8 cellular contexts compared by ENCODE assay signal in the genomic region with DNA sequence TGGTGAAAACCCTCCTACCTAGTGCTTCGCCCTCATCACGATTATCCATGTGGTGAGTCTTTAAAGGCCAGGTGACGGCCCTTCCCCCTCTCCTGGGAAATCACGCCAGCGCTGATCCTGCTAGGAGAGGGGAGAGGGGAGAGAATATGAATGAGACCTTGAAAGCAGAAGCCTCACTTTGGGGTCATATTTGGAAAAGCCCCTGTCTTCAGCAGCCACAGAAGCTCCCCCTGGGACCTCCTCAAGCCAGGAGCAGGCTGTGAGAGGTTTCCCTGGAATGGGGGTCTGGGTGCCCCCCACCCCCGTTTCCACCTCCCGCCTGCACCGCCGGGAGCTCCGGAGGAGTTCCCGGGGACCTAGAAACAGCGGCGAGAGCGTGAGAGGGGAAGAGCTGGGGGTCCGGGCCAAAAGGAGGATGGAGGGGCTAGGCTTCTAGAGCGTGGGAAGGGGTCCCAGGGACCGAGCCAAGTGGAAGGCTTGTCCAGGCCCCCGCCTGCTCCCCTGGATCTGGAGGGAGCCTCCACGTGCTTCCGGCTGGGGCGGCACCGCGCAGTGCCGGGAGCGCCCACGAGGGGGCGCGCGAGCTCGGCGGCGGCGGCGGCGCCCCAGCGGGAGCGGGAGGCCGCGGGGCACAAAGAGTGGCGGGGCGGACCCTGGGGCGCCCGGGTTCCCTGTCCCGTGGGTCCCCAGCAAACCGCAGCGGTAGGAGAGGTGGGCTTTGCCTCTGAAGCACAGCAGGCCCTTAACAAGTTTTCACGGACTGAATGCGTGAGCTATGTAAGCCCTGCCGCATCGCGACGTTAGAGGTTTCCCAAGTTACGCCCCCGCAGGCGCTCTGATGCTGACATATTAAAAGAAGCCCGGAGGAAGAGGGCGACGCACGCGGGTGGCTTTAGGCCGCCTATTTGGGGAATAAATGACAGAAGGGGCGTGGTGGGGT.
A peak's percentile ranks its signal among the peaks of the same experiment; 100 is the strongest.
DNase-seq lines count a peak whose midpoint lies in the region; ATAC-seq and TF ChIP-seq lines count a peak whose summit lies in the region.

No MANE protein-coding gene starts in this region.

- no peaks in the 10 kb centered on the region for H3K36me3 Mint-ChIP-seq in activated naive CD8-positive, alpha-beta T cell treated with anti-CD3 and anti-CD28 coated beads, Interleukin-2, amount 10 ng/mL, durations not matched to agents 7 days and 5 days

- intact Hi-C loops in left ventricle myocardium superior (cut with micrococcal nuclease): no loop called here

- H3F3A ChIP-seq in SK-N-SH (replicated peaks; ENCODE audit: insufficient read depth): no peaks in the 10 kb centered on the region

- H3K4me1 ChIP-seq in HUES6 (ENCODE audit: control insufficient read depth, insufficient read depth, low read length) (peaks cover 6% of the 10 kb centered on the region), SK-N-SH (ENCODE audit: control insufficient read depth in 1 of 2, insufficient read depth in 2 of 2, low read depth in 1 of 2, low read length in 1 of 2) (peaks cover 4 to 10% of the 10 kb centered on the region in 2 experiments; a peak in 2 of 4 replicates), rectal smooth muscle tissue (ENCODE audit: control insufficient read depth, insufficient read depth, low read length) (peaks cover 5% of the 10 kb centered on the region)

- H3K27ac ChIP-seq in HUES6 (ENCODE audit: low read depth, low read length) (no peak overlapping the region), SK-N-SH (ENCODE audit: low read depth in 2 of 2, low read length in 1 of 2) (no peak overlapping the region; a peak in 1 of 4 replicates), rectal smooth muscle tissue (ENCODE audit: low read depth, low read length) (no peak overlapping the region)

- CTCF ChIA-PET in SK-N-SH (lab: Yijun Ruan, JAX): interaction anchor here (0.5 to 5.9 kb wide), 104 partner anchors 8 to 1339 kb away, joined by 3 to 162 read pairs (median 4); a partner anchor contains a TSS

- no peaks in the 10 kb centered on the region for H3K79me2 ChIP-seq in SK-N-SH (ENCODE audit: insufficient read depth)

- no peaks in the 10 kb centered on the region for H3K9me3 Mint-ChIP-seq in activated naive CD8-positive, alpha-beta T cell treated with anti-CD3 and anti-CD28 coated beads, Interleukin-2, amount 10 ng/mL, durations not matched to agents 7 days and 5 days

- DNase-seq in DMS 273 (lab: John Stamatoyannopoulos, UW; ENCODE audit: unreplicated experiment) (peak; percentile 92), SK-N-SH (peak; percentile 98), left ventricle myocardium superior (peak; percentile 70), RKO (ENCODE audit: low spot score) (no peak)
- peak; percentile 89 for DNase-seq in activated naive CD8-positive, alpha-beta T cell treated with anti-CD3 and anti-CD28 coated beads, Interleukin-2, amount 10 ng/mL, durations not matched to agents 7 days and 5 days

- H3K9me2 ChIP-seq in SK-N-SH: no peaks in the 10 kb centered on the region; the same call in 1 of the 2 replicates

- TF ChIP-seq RAD21 in SK-N-SH (IDR thresholded peaks at IDR 0.05; ENCODE audit: low read length): peak; percentile 60

- H3K9me3 ChIP-seq in HUES6 (ENCODE audit: control insufficient read depth, insufficient read depth, low read depth, low read length): peaks cover 4% of the 10 kb centered on the region; the same call in 1 of the 2 replicates
- H3K9me3 ChIP-seq in SK-N-SH: no peaks in the 10 kb centered on the region

- POLR2A ChIA-PET in SK-N-SH (lab: Yijun Ruan, JAX): interaction anchor here (0.7 to 1.2 kb wide), 4 partner anchors 10 to 526 kb away, joined by 3 to 5 read pairs (median 3); no protein-coding TSS in a partner anchor
- POLR2A ChIA-PET in activated naive CD8-positive, alpha-beta T cell treated with anti-CD3 and anti-CD28 coated beads, Interleukin-2, amount 10 ng/mL, durations not matched to agents 7 days and 5 days (lab: Charles Lee): interaction anchor here (0.6 to 1.9 kb wide), 8 partner anchors 10 to 186 kb away, joined by 3 to 10 read pairs (median 4); no protein-coding TSS in a partner anchor

- peak overlapping the region; percentile 72 for H3K4me3 Mint-ChIP-seq in activated naive CD8-positive, alpha-beta T cell treated with anti-CD3 and anti-CD28 coated beads, Interleukin-2, amount 10 ng/mL, durations not matched to agents 7 days and 5 days

- no peaks in the 10 kb centered on the region for H4K20me1 ChIP-seq in SK-N-SH (ENCODE audit: insufficient read depth)

- H3K9ac ChIP-seq in HUES6 (ENCODE audit: low read length): peak overlapping the region; percentile 45
- peak overlapping the region; percentile 45 for H3K9ac ChIP-seq in SK-N-SH
- no peak overlapping the region for H3K9ac ChIP-seq in rectal smooth muscle tissue (ENCODE audit: low read length)

- WGBS in SK-N-SH (ENCODE audit: low lambda C conversion rate): 10% methylated on average over 42 of the region's 62 CpGs

- H2AFZ ChIP-seq in SK-N-SH (ENCODE audit: low read depth): peak overlapping the region; percentile 93

- peak overlapping the region; percentile 91 for H3K4me2 ChIP-seq in SK-N-SH

- peaks cover 86% of the 10 kb centered on the region for H3K27me3 ChIP-seq in HUES6 (ENCODE audit: control insufficient read depth, insufficient read depth, low read length)
- H3K27me3 ChIP-seq in SK-N-SH (ENCODE audit: insufficient read depth): 0 out of 2 replicates have a peak, but pooled peaks cover 9% of the 10 kb centered on the region
- H3K27me3 ChIP-seq in rectal smooth muscle tissue (ENCODE audit: control insufficient read depth, insufficient read depth, low read length): peaks cover 21% of the 10 kb centered on the region

- TF ChIP-seq EP300 in SK-N-SH (IDR thresholded peaks at IDR 0.05; ENCODE audit: borderline replicate concordance in 1 of 2, low read depth in 1 of 2, low read length in 1 of 2): peak in 1 of 2 experiments; percentile 74; a peak in 1 of 4 replicates

- H3K36me3 ChIP-seq in HUES6 (ENCODE audit: control insufficient read depth, insufficient read depth, low read length): no peaks in the 10 kb centered on the region
- H3K36me3 ChIP-seq in SK-N-SH (replicated peaks in 1 of 2; ENCODE audit: control insufficient read depth in 1 of 2, insufficient read depth in 2 of 2, low read length in 1 of 2): no peaks in the 10 kb centered on the region
- no peaks in the 10 kb centered on the region for H3K36me3 ChIP-seq in rectal smooth muscle tissue (ENCODE audit: control insufficient read depth, insufficient read depth, low read length)

- peaks cover 64% of the 10 kb centered on the region for H3K27me3 Mint-ChIP-seq in activated naive CD8-positive, alpha-beta T cell treated with anti-CD3 and anti-CD28 coated beads, Interleukin-2, amount 10 ng/mL, durations not matched to agents 7 days and 5 days

- H3K4me1 Mint-ChIP-seq in activated naive CD8-positive, alpha-beta T cell treated with anti-CD3 and anti-CD28 coated beads, Interleukin-2, amount 10 ng/mL, durations not matched to agents 7 days and 5 days: peaks cover 8% of the 10 kb centered on the region

- ATAC-seq in GM21447 (IDR thresholded peaks at IDR 0.05; ENCODE audit: unreplicated experiment) (peak; percentile 88), left ventricle myocardium superior (peak; percentile 97)
- ATAC-seq in activated naive CD8-positive, alpha-beta T cell treated with anti-CD3 and anti-CD28 coated beads, Interleukin-2, amount 10 ng/mL, durations not matched to agents 7 days and 5 days (ENCODE audit: low read depth): peak; percentile 95

- H3K27ac Mint-ChIP-seq in activated naive CD8-positive, alpha-beta T cell treated with anti-CD3 and anti-CD28 coated beads, Interleukin-2, amount 10 ng/mL, durations not matched to agents 7 days and 5 days: no peak overlapping the region

- TF ChIP-seq CTCF in SK-N-SH (IDR thresholded peaks at IDR 0.05): peak; percentile 85

- H3K4me3 ChIP-seq in HUES6 (ENCODE audit: low read depth, low read length) (peak overlapping the region; percentile 69), SK-N-SH (ENCODE audit: low read depth in 2 of 2, low read length in 1 of 2) (peak overlapping the region; percentile 60 to 77), rectal smooth muscle tissue (ENCODE audit: low read length) (peak overlapping the region; percentile 79)

TF ChIP-seq in SK-N-SH, 30 proteins besides CTCF, POLR2A, EP300 and RAD21 (continues in another document):
- no peak for TF ChIP-seq CHD2 (IDR thresholded peaks at IDR 0.05; ENCODE audit: low read length, partially characterized antibody)
- TF ChIP-seq ELF1 (IDR thresholded peaks at IDR 0.05): peak; percentile 39; the same call in 1 of the 2 replicates
- TF ChIP-seq SMC3 (IDR thresholded peaks at IDR 0.05; ENCODE audit: low read depth, low read length): peak; percentile 90
- TF ChIP-seq GATA2 (CRISPR knock-in tag; IDR thresholded peaks at IDR 0.05): no peak
- TF ChIP-seq EZH2phosphoT487 (IDR thresholded peaks at IDR 0.05; ENCODE audit: borderline replicate concordance, low read depth): no peak
- 0 out of 2 replicates have a peak, but pooled peaks have one; percentile 33 for TF ChIP-seq SIN3A (IDR thresholded peaks at IDR 0.05; ENCODE audit: borderline replicate concordance, low read depth, low read length)
- TF ChIP-seq TCF12 (IDR thresholded peaks at IDR 0.05): no peak
- TF ChIP-seq, protein P1, sequence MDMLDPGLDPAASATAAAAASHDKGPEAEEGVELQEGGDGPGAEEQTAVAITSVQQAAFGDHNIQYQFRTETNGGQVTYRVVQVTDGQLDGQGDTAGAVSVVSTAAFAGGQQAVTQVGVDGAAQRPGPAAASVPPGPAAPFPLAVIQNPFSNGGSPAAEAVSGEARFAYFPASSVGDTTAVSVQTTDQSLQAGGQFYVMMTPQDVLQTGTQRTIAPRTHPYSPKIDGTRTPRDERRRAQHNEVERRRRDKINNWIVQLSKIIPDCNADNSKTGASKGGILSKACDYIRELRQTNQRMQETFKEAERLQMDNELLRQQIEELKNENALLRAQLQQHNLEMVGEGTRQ (IDR thresholded peaks at IDR 0.05; ENCODE audit: borderline replicate concordance, low read depth, low read length): no peak
- 0 out of 2 replicates have a peak, but pooled peaks have one; percentile 8 for TF ChIP-seq RCOR1 (IDR thresholded peaks at IDR 0.05; ENCODE audit: low read length)
- TF ChIP-seq FOXM1 (IDR thresholded peaks at IDR 0.05; ENCODE audit: low read depth): no peak
- TF ChIP-seq YY1 (IDR thresholded peaks at IDR 0.05; ENCODE audit: low read depth): no peak
- TF ChIP-seq TAF1 (IDR thresholded peaks at IDR 0.05; ENCODE audit: borderline replicate concordance, low read depth, low read length): peak; percentile 47; the same call in 1 of the 2 replicates
- no peak for TF ChIP-seq RFX5 (IDR thresholded peaks at IDR 0.05; ENCODE audit: low read length)
- TF ChIP-seq NRF1 (IDR thresholded peaks at IDR 0.05; ENCODE audit: low read depth, low read length): 0 out of 2 replicates have a peak, but pooled peaks have one; percentile 6
- TF ChIP-seq, protein P2, sequence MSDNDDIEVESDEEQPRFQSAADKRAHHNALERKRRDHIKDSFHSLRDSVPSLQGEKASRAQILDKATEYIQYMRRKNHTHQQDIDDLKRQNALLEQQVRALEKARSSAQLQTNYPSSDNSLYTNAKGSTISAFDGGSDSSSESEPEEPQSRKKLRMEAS (IDR thresholded peaks at IDR 0.05; ENCODE audit: low read depth): peak; percentile 98
- no peak for TF ChIP-seq NFIC (IDR thresholded peaks at IDR 0.05; ENCODE audit: borderline replicate concordance)
